Comparison of ENCODE assay signal across 1 cellular context in the genomic region with DNA sequence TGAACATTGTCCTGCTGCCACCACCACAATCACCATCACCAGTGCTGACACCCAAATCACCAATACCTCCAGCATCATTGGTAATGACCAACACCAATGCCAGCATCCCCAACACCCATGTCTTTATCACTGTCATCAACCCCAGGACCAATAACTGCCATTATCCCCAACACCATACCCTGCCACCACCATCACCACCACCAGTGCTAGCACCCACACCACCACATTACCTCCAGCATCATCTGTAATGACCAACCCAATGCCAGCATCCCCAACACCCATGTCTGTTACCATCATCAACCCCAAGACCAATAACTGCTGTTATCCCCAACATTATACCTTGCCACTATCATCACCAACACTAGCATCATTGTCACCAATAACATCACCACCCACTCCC.
TF ChIP-seq lines count a peak whose summit lies in the region.

No MANE protein-coding gene starts in this region.

TF ChIP-seq in HEK293, 187 proteins besides CTCF, POLR2A, EP300 and RAD21 (continued from another document):
- TF ChIP-seq ZNF202 (tag by site-specific recombination; IDR thresholded peaks at IDR 0.05; ENCODE audit: borderline replicate concordance): 0 out of 2 replicates have a peak, but pooled peaks have one; percentile 29
- peak; percentile 81; the same call in 1 of the 2 replicates for TF ChIP-seq ZNF311 (tag by site-specific recombination; IDR thresholded peaks at IDR 0.05; ENCODE audit: borderline replicate concordance)
- TF ChIP-seq KLF8 (tag by site-specific recombination; IDR thresholded peaks at IDR 0.05): no peak
- 0 out of 2 replicates have a peak, but pooled peaks have one; percentile 17 for TF ChIP-seq ZBTB48 (tag by site-specific recombination; IDR thresholded peaks at IDR 0.05)
- no peak for TF ChIP-seq ZSCAN23 (tag by site-specific recombination; IDR thresholded peaks at IDR 0.05)
- no peak for TF ChIP-seq ZNF391 (tag by site-specific recombination; IDR thresholded peaks at IDR 0.05; ENCODE audit: borderline replicate concordance, low read depth)
- TF ChIP-seq ZNF423 (tag by site-specific recombination; IDR thresholded peaks at IDR 0.05): no peak
- TF ChIP-seq, protein P1, sequence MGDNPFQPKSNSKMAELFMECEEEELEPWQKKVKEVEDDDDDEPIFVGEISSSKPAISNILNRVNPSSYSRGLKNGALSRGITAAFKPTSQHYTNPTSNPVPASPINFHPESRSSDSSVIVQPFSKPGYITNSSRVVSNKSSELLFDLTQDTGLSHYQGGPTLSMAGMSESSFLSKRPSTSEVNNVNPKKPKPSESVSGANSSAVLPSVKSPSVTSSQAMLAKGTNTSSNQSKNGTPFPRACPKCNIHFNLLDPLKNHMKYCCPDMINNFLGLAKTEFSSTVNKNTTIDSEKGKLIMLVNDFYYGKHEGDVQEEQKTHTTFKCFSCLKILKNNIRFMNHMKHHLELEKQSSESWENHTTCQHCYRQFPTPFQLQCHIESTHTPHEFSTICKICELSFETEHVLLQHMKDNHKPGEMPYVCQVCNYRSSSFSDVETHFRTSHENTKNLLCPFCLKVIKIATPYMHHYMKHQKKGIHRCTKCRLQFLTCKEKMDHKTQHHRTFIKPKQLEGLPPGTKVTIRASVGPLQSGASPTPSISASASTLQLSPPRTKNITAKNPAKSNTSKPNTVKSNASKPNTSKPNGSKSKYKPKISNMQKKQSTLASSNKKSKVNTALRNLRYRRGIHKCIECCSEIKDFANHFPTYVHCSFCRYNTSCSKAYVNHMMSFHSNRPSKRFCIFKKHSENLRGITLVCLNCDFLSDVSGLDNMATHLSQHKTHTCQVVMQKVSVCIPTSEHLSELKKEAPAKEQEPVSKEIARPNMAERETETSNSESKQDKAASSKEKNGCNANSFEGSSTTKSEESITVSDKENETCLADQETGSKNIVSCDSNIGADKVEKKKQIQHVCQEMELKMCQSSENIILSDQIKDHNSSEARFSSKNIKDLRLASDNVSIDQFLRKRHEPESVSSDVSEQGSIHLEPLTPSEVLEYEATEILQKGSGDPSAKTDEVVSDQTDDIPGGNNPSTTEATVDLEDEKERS (tag by site-specific recombination; IDR thresholded peaks at IDR 0.05): no peak
- TF ChIP-seq, protein P2, sequence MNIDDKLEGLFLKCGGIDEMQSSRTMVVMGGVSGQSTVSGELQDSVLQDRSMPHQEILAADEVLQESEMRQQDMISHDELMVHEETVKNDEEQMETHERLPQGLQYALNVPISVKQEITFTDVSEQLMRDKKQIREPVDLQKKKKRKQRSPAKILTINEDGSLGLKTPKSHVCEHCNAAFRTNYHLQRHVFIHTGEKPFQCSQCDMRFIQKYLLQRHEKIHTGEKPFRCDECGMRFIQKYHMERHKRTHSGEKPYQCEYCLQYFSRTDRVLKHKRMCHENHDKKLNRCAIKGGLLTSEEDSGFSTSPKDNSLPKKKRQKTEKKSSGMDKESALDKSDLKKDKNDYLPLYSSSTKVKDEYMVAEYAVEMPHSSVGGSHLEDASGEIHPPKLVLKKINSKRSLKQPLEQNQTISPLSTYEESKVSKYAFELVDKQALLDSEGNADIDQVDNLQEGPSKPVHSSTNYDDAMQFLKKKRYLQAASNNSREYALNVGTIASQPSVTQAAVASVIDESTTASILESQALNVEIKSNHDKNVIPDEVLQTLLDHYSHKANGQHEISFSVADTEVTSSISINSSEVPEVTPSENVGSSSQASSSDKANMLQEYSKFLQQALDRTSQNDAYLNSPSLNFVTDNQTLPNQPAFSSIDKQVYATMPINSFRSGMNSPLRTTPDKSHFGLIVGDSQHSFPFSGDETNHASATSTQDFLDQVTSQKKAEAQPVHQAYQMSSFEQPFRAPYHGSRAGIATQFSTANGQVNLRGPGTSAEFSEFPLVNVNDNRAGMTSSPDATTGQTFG (tag by site-specific recombination; IDR thresholded peaks at IDR 0.05; ENCODE audit: borderline replicate concordance): 0 out of 2 replicates have a peak, but pooled peaks have one; percentile 30
- TF ChIP-seq ZBTB49 (tag by site-specific recombination; IDR thresholded peaks at IDR 0.05; ENCODE audit: low read depth): no peak
- TF ChIP-seq MZF1 (tag by site-specific recombination; IDR thresholded peaks at IDR 0.05; ENCODE audit: borderline replicate concordance): no peak
- TF ChIP-seq MYNN (tag by site-specific recombination; IDR thresholded peaks at IDR 0.05; ENCODE audit: borderline replicate concordance): no peak
- no peak for TF ChIP-seq ZNF274 (IDR thresholded peaks at IDR 0.05; ENCODE audit: low read length)
- 0 out of 2 replicates have a peak, but pooled peaks have one; percentile 6 for TF ChIP-seq ZNF274 (tag by site-specific recombination; IDR thresholded peaks at IDR 0.05; ENCODE audit: borderline replicate concordance)
- peak; percentile 14; the same call in 1 of the 2 replicates for TF ChIP-seq ZNF514 (tag by site-specific recombination; IDR thresholded peaks at IDR 0.05)
- TF ChIP-seq YY2 (tag by site-specific recombination; IDR thresholded peaks at IDR 0.05): peak; percentile 39; the same call in 1 of the 2 replicates
- TF ChIP-seq ZNF777 (tag by site-specific recombination; IDR thresholded peaks at IDR 0.05; ENCODE audit: borderline replicate concordance): peak; percentile 18; the same call in 1 of the 2 replicates
- peak; percentile 15; the same call in 1 of the 2 replicates for TF ChIP-seq BCL6B (tag by site-specific recombination; IDR thresholded peaks at IDR 0.05)
- no peak for TF ChIP-seq ZNF549 (tag by site-specific recombination; IDR thresholded peaks at IDR 0.05)
- TF ChIP-seq ZNF747 (tag by site-specific recombination; IDR thresholded peaks at IDR 0.05): no peak
- no peak for TF ChIP-seq ZNF768 (tag by site-specific recombination; IDR thresholded peaks at IDR 0.05)
- no peak for TF ChIP-seq ZBTB11 (tag by site-specific recombination; conservative IDR thresholded peaks at IDR 0.05; ENCODE audit: low read depth)
- peak; percentile 85; the same call in 1 of the 2 replicates for TF ChIP-seq SALL2 (tag by site-specific recombination; IDR thresholded peaks at IDR 0.05; ENCODE audit: borderline replicate concordance)
- 0 out of 2 replicates have a peak, but pooled peaks have one; percentile 23 for TF ChIP-seq ZNF600 (tag by site-specific recombination; IDR thresholded peaks at IDR 0.05)
- no peak for TF ChIP-seq ZNF248 (tag by site-specific recombination; IDR thresholded peaks at IDR 0.05)
- peak; percentile 73; the same call in 1 of the 2 replicates for TF ChIP-seq ZNF571 (tag by site-specific recombination; IDR thresholded peaks at IDR 0.05)
- 0 out of 2 replicates have a peak, but pooled peaks have one; percentile 19 for TF ChIP-seq ZNF239 (tag by site-specific recombination; IDR thresholded peaks at IDR 0.05)
- 0 out of 2 replicates have a peak, but pooled peaks have one; percentile 34 for TF ChIP-seq ZNF23 (tag by site-specific recombination; IDR thresholded peaks at IDR 0.05; ENCODE audit: borderline replicate concordance)
- no peak for TF ChIP-seq KLF10 (tag by site-specific recombination; IDR thresholded peaks at IDR 0.05)
- no peak for TF ChIP-seq ZNF302 (tag by site-specific recombination; IDR thresholded peaks at IDR 0.05; ENCODE audit: low read depth)
- no peak for TF ChIP-seq BCL11A (tag by site-specific recombination; IDR thresholded peaks at IDR 0.05; ENCODE audit: low read depth)
- no peak for TF ChIP-seq ZNF664 (tag by site-specific recombination; IDR thresholded peaks at IDR 0.05)
- peak; percentile 41; the same call in 1 of the 2 replicates for TF ChIP-seq ZNF133 (tag by site-specific recombination; IDR thresholded peaks at IDR 0.05)
TF ChIP-seq in HEK293: peak in this region for 20.
